9 cellular contexts compared by ENCODE assay signal in the genomic region with DNA sequence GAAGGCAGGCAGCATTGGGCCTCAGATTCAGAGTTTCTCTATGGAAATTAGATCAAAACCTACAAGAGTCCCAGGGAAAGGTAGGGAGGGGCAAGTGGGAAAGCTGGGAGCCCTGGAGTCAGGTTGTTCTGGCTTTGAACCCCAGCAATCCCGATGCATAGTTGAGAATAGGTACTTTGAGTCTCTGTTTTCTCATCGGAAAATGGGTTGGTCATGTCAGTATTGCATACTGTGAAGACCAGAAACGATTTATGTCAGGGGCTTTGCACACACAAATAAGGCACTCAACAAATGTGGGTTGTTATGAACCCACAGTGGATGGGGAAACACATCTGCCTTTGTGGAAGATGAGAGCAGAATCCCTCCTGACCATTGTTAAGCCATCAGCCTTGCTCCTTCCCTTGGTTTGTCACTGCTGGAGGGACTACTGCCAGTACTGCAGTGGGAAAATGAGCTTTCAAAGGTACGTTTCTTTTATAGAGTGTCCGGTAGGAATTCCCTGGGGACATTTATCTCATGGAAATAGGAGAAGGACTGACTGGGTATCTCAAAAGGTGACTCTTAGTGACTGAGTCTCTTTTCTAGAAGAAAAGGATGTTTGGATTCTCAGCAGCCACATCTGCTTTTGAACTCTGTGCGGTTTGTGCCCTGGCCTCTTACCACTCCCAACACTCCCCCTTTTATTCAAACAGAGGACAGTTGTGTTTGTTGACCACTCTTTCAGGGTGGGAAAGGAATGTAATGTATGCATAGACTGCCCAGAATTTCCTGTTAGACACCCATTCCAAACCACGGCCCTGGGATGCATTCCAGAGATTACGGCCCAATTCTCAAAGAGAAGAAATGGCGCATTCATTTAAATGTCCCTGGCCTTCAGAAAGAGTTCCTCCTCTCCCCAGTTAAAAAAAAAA. TPM values are rescaled to one million over a fixed set of nuclear protein-coding genes. Genes with fewer than 3 reads are reported as not detected.
DNase-seq lines count a peak whose midpoint lies in the region; ATAC-seq and TF ChIP-seq lines count a peak whose summit lies in the region.
"Had no signal": no experiment of that assay in that cellular context is flagged by ENCODE, and none has a peak within 500 bp of the region (broad histone marks: within the 10 kb centered on the region; RNA-seq: fewer than 3 reads in every experiment).

No MANE protein-coding gene starts in this region.

- H3K4me3 ChIP-seq in SJSA1 (no peak overlapping the region), neutrophil (ENCODE audit: low read depth in 1 of 2, low read length in 1 of 2) (no peak overlapping the region)

- H3K4me1 Mint-ChIP-seq in stimulated activated naive B cell treated with anti-CD40 and anti-IgM and Interleukin-4, amounts not matched to agents 10 μg/mL and 1 μg/mL and 100 μg/mL, for 72 hours, result no peaks in the 10 kb centered on the region

- no peak overlapping the region for H3K4me3 Mint-ChIP-seq in stimulated activated naive B cell treated with anti-CD40 and anti-IgM and Interleukin-4, amounts not matched to agents 10 μg/mL and 1 μg/mL and 100 μg/mL, for 72 hours
- H3K4me3 Mint-ChIP-seq: activated naive CD4-positive, alpha-beta T cell treated with anti-CD3 and anti-CD28 coated beads for 36 hours had no signal

- H3K36me3 ChIP-seq in SJSA1 (no peaks in the 10 kb centered on the region), neutrophil (no peaks in the 10 kb centered on the region)

- H3K27ac ChIP-seq in SJSA1 (peak overlapping the region; percentile 87), neutrophil (peak overlapping the region; percentile 62)

- H3K27me3 Mint-ChIP-seq in stimulated activated naive B cell treated with anti-CD40 and anti-IgM and Interleukin-4, amounts not matched to agents 10 μg/mL and 1 μg/mL and 100 μg/mL, for 72 hours, result no peaks in the 10 kb centered on the region

- H3K9me3 ChIP-seq in SJSA1 (replicated peaks) (no peaks in the 10 kb centered on the region), neutrophil (no peaks in the 10 kb centered on the region)

- no peak for TF ChIP-seq CTCF in neutrophil (IDR thresholded peaks at IDR 0.05)

- no peaks in the 10 kb centered on the region for H3K27me3 ChIP-seq in SJSA1 (replicated peaks)
- H3K27me3 ChIP-seq in neutrophil, result no peaks in the 10 kb centered on the region

- peaks cover 56% of the 10 kb centered on the region for H3K4me1 ChIP-seq in SJSA1 (replicated peaks)
- H3K4me1 ChIP-seq in neutrophil (ENCODE audit: control insufficient read depth in 1 of 2, insufficient read depth in 1 of 2, low read depth in 1 of 2, low read length in 1 of 2), result peaks cover 35 to 39% of the 10 kb centered on the region in 2 experiments

- no peak overlapping the region for H3K27ac Mint-ChIP-seq in stimulated activated naive B cell treated with anti-CD40 and anti-IgM and Interleukin-4, amounts not matched to agents 10 μg/mL and 1 μg/mL and 100 μg/mL, for 72 hours
- H3K27ac Mint-ChIP-seq: activated naive CD4-positive, alpha-beta T cell treated with anti-CD3 and anti-CD28 coated beads for 36 hours had no signal

- H3K9me3 Mint-ChIP-seq in stimulated activated naive B cell treated with anti-CD40 and anti-IgM and Interleukin-4, amounts not matched to agents 10 μg/mL and 1 μg/mL and 100 μg/mL, for 72 hours, result no peaks in the 10 kb centered on the region
- H3K9me3 Mint-ChIP-seq: activated naive CD4-positive, alpha-beta T cell treated with anti-CD3 and anti-CD28 coated beads for 36 hours had no signal

- no peaks in the 10 kb centered on the region for H3K36me3 Mint-ChIP-seq in stimulated activated naive B cell treated with anti-CD40 and anti-IgM and Interleukin-4, amounts not matched to agents 10 μg/mL and 1 μg/mL and 100 μg/mL, for 72 hours

- ATAC-seq in stimulated activated naive B cell treated with anti-CD40 and anti-IgM and Interleukin-4, amounts not matched to agents 10 μg/mL and 1 μg/mL and 100 μg/mL, for 72 hours (replicated peaks), result no peak
- ATAC-seq in HG02763 (IDR thresholded peaks at IDR 0.05; ENCODE audit: unreplicated experiment) (no peak), HG03378 (IDR thresholded peaks at IDR 0.05; ENCODE audit: unreplicated experiment) (no peak)

- peak; percentile 96 for DNase-seq in COLO829 (ENCODE audit: low spot score)
- peak; percentile 84 to 94 for DNase-seq in SJSA1 (ENCODE audit: low read depth in 1 of 2, low spot score in 2 of 2)
- DNase-seq in fibroblast of peridontal ligament (ENCODE audit: extremely low read depth), result peak; percentile 97
- no peak for DNase-seq in DMS79 treated with DMSO at 0.1 percent for 48 hours (lab: John Stamatoyannopoulos, UW)
- no peak for DNase-seq in stimulated activated naive B cell treated with anti-CD40 and anti-IgM and Interleukin-4, amounts not matched to agents 10 μg/mL and 1 μg/mL and 100 μg/mL, for 72 hours
- DNase-seq: activated naive CD4-positive, alpha-beta T cell treated with anti-CD3 and anti-CD28 coated beads for 36 hours had no signal

RNA-seq across cellular contexts. Expression of gene VILL, which starts 54.6 kb away (rescaled TPM):
- 0.13 and 0.16 TPM in 2 replicates for total RNA-seq in SJSA1 (2014; rRNA removed; shearing (Covaris generic))

Comparison
In these comparisons a context has a peak if more than half of its experiments do, and no peak if none do; other contexts are left out.
1. DNase-seq: peak in COLO829 (single experiment), SJSA1 (2 of 2) and fibroblast of peridontal ligament (single experiment); none in DMS79 treated with DMSO at 0.1 percent for 48 hours (single experiment) and stimulated activated naive B cell treated with anti-CD40 and anti-IgM and Interleukin-4, amounts not matched to agents 10 μg/mL and 1 μg/mL and 100 μg/mL, for 72 hours (single experiment).